19 cellular contexts compared by ENCODE assay signal in genomic region chr15:63595688-63596087, GRCh38. TPM values are rescaled to one million over a fixed set of nuclear protein-coding genes. Genes with fewer than 3 reads are reported as not detected.
DNase-seq lines count a peak whose midpoint lies in the region; ATAC-seq and TF ChIP-seq lines count a peak whose summit lies in the region.
"Had no signal": no experiment of that assay in that cellular context is flagged by ENCODE, and none has a peak within 500 bp of the region (broad histone marks: within the 10 kb centered on the region; RNA-seq: fewer than 3 reads in every experiment).

No MANE protein-coding gene starts in this region.

- no peaks in the 10 kb centered on the region for H3K9me2 ChIP-seq in hepatocyte (replicated peaks; ENCODE audit: insufficient read depth)

- H3K4me3 ChIP-seq in hepatocyte, result no peak overlapping the region
- H3K4me3 ChIP-seq: A549, Peyer's patch had no signal

- H4K20me1 ChIP-seq in hepatocyte (ENCODE audit: insufficient read depth, poor library complexity, severe bottlenecking), result no peaks in the 10 kb centered on the region

- H3K27ac Mint-ChIP-seq in activated CD4-positive, alpha-beta T cell treated with anti-CD3 and anti-CD28 coated beads, Interleukin-2, amount 10 ng/mL, durations not matched to agents 24 days and 14 days, result peak overlapping the region; percentile 63
- H3K27ac Mint-ChIP-seq in stimulated activated memory B cell treated with anti-CD40 and anti-IgM and Interleukin-4, amounts not matched to agents 10 μg/mL and 1 μg/mL and 100 μg/mL, for 72 hours, result peak overlapping the region; percentile 82

- no peaks in the 10 kb centered on the region for H3K79me2 ChIP-seq in hepatocyte

- H3K4me2 ChIP-seq in hepatocyte, result no peak overlapping the region
- H3K4me2 ChIP-seq: A549 had no signal

- no peaks in the 10 kb centered on the region for H3K36me3 ChIP-seq in hepatocyte (replicated peaks; ENCODE audit: insufficient read depth, low read depth)

- intact Hi-C loops in activated CD4-positive, alpha-beta T cell treated with anti-CD3 and anti-CD28 coated beads, Interleukin-2, amount 10 ng/mL, durations not matched to agents 24 days and 14 days (cut with micrococcal nuclease), result no loop called here

- no peaks in the 10 kb centered on the region for H3K9me3 Mint-ChIP-seq in activated CD4-positive, alpha-beta T cell treated with anti-CD3 and anti-CD28 coated beads, Interleukin-2, amount 10 ng/mL, durations not matched to agents 24 days and 14 days
- H3K9me3 Mint-ChIP-seq in stimulated activated memory B cell treated with anti-CD40 and anti-IgM and Interleukin-4, amounts not matched to agents 10 μg/mL and 1 μg/mL and 100 μg/mL, for 72 hours, result no peaks in the 10 kb centered on the region
- H3K9me3 Mint-ChIP-seq: stimulated activated naive CD8-positive, alpha-beta T cell treated with anti-CD3 and anti-CD28 coated beads, Interleukin-15, amount 100 ng/mL, for 72 hours had no signal

- H3K4me3 Mint-ChIP-seq in activated CD4-positive, alpha-beta T cell treated with anti-CD3 and anti-CD28 coated beads, Interleukin-2, amount 10 ng/mL, durations not matched to agents 24 days and 14 days, result no peak overlapping the region
- no peak overlapping the region for H3K4me3 Mint-ChIP-seq in stimulated activated memory B cell treated with anti-CD40 and anti-IgM and Interleukin-4, amounts not matched to agents 10 μg/mL and 1 μg/mL and 100 μg/mL, for 72 hours

- peaks cover 32% of the 10 kb centered on the region for H3K36me3 Mint-ChIP-seq in activated CD4-positive, alpha-beta T cell treated with anti-CD3 and anti-CD28 coated beads, Interleukin-2, amount 10 ng/mL, durations not matched to agents 24 days and 14 days (ENCODE audit: low read depth)
- H3K36me3 Mint-ChIP-seq in stimulated activated memory B cell treated with anti-CD40 and anti-IgM and Interleukin-4, amounts not matched to agents 10 μg/mL and 1 μg/mL and 100 μg/mL, for 72 hours, result peaks cover 34% of the 10 kb centered on the region

- H3K4me1 ChIP-seq in hepatocyte (ENCODE audit: insufficient read depth), result peaks cover 41% of the 10 kb centered on the region

- ATAC-seq in stimulated activated memory B cell treated with anti-CD40 and anti-IgM and Interleukin-4, amounts not matched to agents 10 μg/mL and 1 μg/mL and 100 μg/mL, for 72 hours, result no peak
- ATAC-seq in GM18505 (IDR thresholded peaks at IDR 0.05; ENCODE audit: unreplicated experiment), result no peak
- ATAC-seq: A549; stimulated activated naive CD8-positive, alpha-beta T cell treated with anti-CD3 and anti-CD28 coated beads, Interleukin-15, amount 100 ng/mL, for 72 hours had no signal

- no peaks in the 10 kb centered on the region for H3K27me3 ChIP-seq in hepatocyte
- H3K27me3 ChIP-seq: Peyer's patch had no signal

- peaks cover 57% of the 10 kb centered on the region for H3K4me1 Mint-ChIP-seq in activated CD4-positive, alpha-beta T cell treated with anti-CD3 and anti-CD28 coated beads, Interleukin-2, amount 10 ng/mL, durations not matched to agents 24 days and 14 days
- H3K4me1 Mint-ChIP-seq in stimulated activated memory B cell treated with anti-CD40 and anti-IgM and Interleukin-4, amounts not matched to agents 10 μg/mL and 1 μg/mL and 100 μg/mL, for 72 hours, result peaks cover 68% of the 10 kb centered on the region

- no peaks in the 10 kb centered on the region for H3K27me3 Mint-ChIP-seq in activated CD4-positive, alpha-beta T cell treated with anti-CD3 and anti-CD28 coated beads, Interleukin-2, amount 10 ng/mL, durations not matched to agents 24 days and 14 days
- H3K27me3 Mint-ChIP-seq in stimulated activated memory B cell treated with anti-CD40 and anti-IgM and Interleukin-4, amounts not matched to agents 10 μg/mL and 1 μg/mL and 100 μg/mL, for 72 hours, result no peaks in the 10 kb centered on the region
- H3K27me3 Mint-ChIP-seq: stimulated activated naive CD8-positive, alpha-beta T cell treated with anti-CD3 and anti-CD28 coated beads, Interleukin-15, amount 100 ng/mL, for 72 hours had no signal

- no peak overlapping the region for H2AFZ ChIP-seq in hepatocyte

- 100% methylated on average over 1 of the region's 1 CpG for WGBS in hepatocyte (ENCODE audit: low lambda C conversion rate, missing lambda C conversion rate)

- no peaks in the 10 kb centered on the region for H3K9me3 ChIP-seq in hepatocyte (ENCODE audit: low read depth)
- H3K9me3 ChIP-seq: A549, Peyer's patch had no signal

- no peak for DNase-seq in activated CD4-positive, alpha-beta T cell treated with anti-CD3 and anti-CD28 coated beads, Interleukin-2, amount 10 ng/mL, durations not matched to agents 24 days and 14 days
- no peak for DNase-seq in activated CD4-positive, alpha-beta T cell treated with anti-CD3 and anti-CD28 coated beads for 48 hours
- peak; percentile 18 to 32 for DNase-seq in Kasumi-1 (lab: John Stamatoyannopoulos, UW)
- DNase-seq in hepatocyte (ENCODE audit: low spot score), result no peak
- no peak for DNase-seq in hepatic stellate cell (ENCODE audit: low spot score)
- no peak for DNase-seq in T-helper 2 cell
- DNase-seq: activated CD8-positive, alpha-beta memory T cell treated with anti-CD3 and anti-CD28 coated beads for 24 hours; activated naive CD4-positive, alpha-beta T cell; glutamatergic neuron; Karpas-422; kidney glomerular epithelial cell; NCI-H1694; NCI-H510A; Peyer's patch; stimulated activated naive CD8-positive, alpha-beta T cell treated with anti-CD3 and anti-CD28 coated beads, Interleukin-15, amount 100 ng/mL, for 72 hours; T-helper 9 cell had no signal

- H3K27ac ChIP-seq in hepatocyte, result peak overlapping the region; percentile 74
- H3K27ac ChIP-seq: A549 had no signal

- TF ChIP-seq CTCF in hepatocyte (IDR thresholded peaks at IDR 0.05; ENCODE audit: poor library complexity), result no peak

- TF ChIP-seq POLR2A in GM18505 (IDR thresholded peaks at IDR 0.05; ENCODE audit: borderline replicate concordance, extremely low read depth, insufficient read depth, insufficient read length), result no peak

RNA-seq across cellular contexts. Expression of gene FBXL22, which starts 1.5 kb away (rescaled TPM):
- 0.80 and 1.3 TPM in 2 replicates for total RNA-seq in activated CD4-positive, alpha-beta T cell treated with anti-CD3 and anti-CD28 coated beads, Interleukin-2, amount 10 ng/mL, durations not matched to agents 24 days and 14 days
- 0.60 and 0.76 TPM in 2 replicates for total RNA-seq in hepatocyte
- polyA plus RNA-seq in hepatocyte, result 1.3 and 1.4 TPM in 2 replicates

Comparison
In these comparisons a context has a peak if more than half of its experiments do, and no peak if none do; other contexts are left out.
1. DNase-seq: peak in Kasumi-1 (2 of 2); none in activated CD4-positive, alpha-beta T cell treated with anti-CD3 and anti-CD28 coated beads, Interleukin-2, amount 10 ng/mL, durations not matched to agents 24 days and 14 days (single experiment), activated CD4-positive, alpha-beta T cell treated with anti-CD3 and anti-CD28 coated beads for 48 hours (single experiment), hepatocyte (single experiment), hepatic stellate cell (single experiment) and T-helper 2 cell (0 of 5).